Comparison of ENCODE assay signal across 9 cellular contexts in genomic region chrX:16839224-16839851, GRCh38. TPM values are rescaled to one million over a fixed set of nuclear protein-coding genes. Genes with fewer than 3 reads are reported as not detected.
DNase-seq lines count a peak whose midpoint lies in the region; ATAC-seq and TF ChIP-seq lines count a peak whose summit lies in the region.
"Had no signal": no experiment of that assay in that cellular context is flagged by ENCODE, and none has a peak within 500 bp of the region (broad histone marks: within the 10 kb centered on the region; RNA-seq: fewer than 3 reads in every experiment).

No MANE protein-coding gene starts in this region.

- BruUV-seq in A673 (replicated peaks; lab: Mats Ljungman, UMichigan): no TSS peak
- no TSS peak for BruUV-seq in PC-3 (replicated peaks; lab: Mats Ljungman, UMichigan)

- H3K4me1 ChIP-seq in A673 (ENCODE audit: insufficient read depth, low read length, poor library complexity, severe bottlenecking) (peaks cover 20% of the 10 kb centered on the region), muscle layer of duodenum (ENCODE audit: control insufficient read depth in 1 of 2, insufficient read depth in 2 of 2, low read length in 2 of 2) (peaks cover 0 to 2% of the 10 kb centered on the region in 2 donors), PC-3 (ENCODE audit: insufficient read depth, low read length) (0 out of 2 replicates have a peak, but pooled peaks cover 3% of the 10 kb centered on the region)

- H2AFZ ChIP-seq in PC-3 (ENCODE audit: low read length): no peak overlapping the region

- CTCF ChIA-PET in A673 (lab: Charles Lee): no interaction called here
- CTCF ChIA-PET in PC-3 (lab: Charles Lee): no interaction called here

- H3K9me2 ChIP-seq in PC-3 (replicated peaks; ENCODE audit: low read length): no peaks in the 10 kb centered on the region

- no peaks in the 10 kb centered on the region for H3K79me2 ChIP-seq in PC-3 (ENCODE audit: low read length)

- no peak overlapping the region for H3K4me2 ChIP-seq in PC-3 (ENCODE audit: low read length)

- H3K27me3 ChIP-seq in A673 (replicated peaks; ENCODE audit: insufficient read depth, low read depth, low read length, poor library complexity): no peaks in the 10 kb centered on the region
- H3K27me3 ChIP-seq in muscle layer of duodenum (ENCODE audit: low read depth, low read length): no peaks in the 10 kb centered on the region
- no peaks in the 10 kb centered on the region for H3K27me3 ChIP-seq in PC-3 (ENCODE audit: low read length)

- intact Hi-C loops in A673 (cut with micrococcal nuclease; ENCODE audit: unreplicated experiment): no loop called here
- intact Hi-C loops in PC-3 (cut with micrococcal nuclease): no loop called here

- ATAC-seq in PC-3 (no peak), GM18519 (IDR thresholded peaks at IDR 0.05; ENCODE audit: low FRiP score, unreplicated experiment) (no peak)

- TF ChIP-seq CTCF in A673 (conservative IDR thresholded peaks at IDR 0.05; ENCODE audit: low read depth, low read length) (no peak), PC-3 (conservative IDR thresholded peaks at IDR 0.05; ENCODE audit: low read depth, low read length) (no peak)

- POLR2A ChIA-PET in A673 (lab: Charles Lee; ENCODE audit: low non-redundant PET): interaction anchor here (1.2 kb wide), 1 partner anchor 9 kb away, joined by 4 read pairs; no protein-coding TSS in a partner anchor
- POLR2A ChIA-PET in PC-3 (lab: Charles Lee; ENCODE audit: unreplicated experiment): no interaction called here

- H3K27ac ChIP-seq in A673 (ENCODE audit: low read depth, low read length, poor library complexity, severe bottlenecking) (peak overlapping the region; percentile 69), angular gyrus (ENCODE audit: low read depth, low read length) (peak overlapping the region; percentile 62), muscle layer of duodenum (ENCODE audit: low read length) (peak overlapping the region; percentile 39), PC-3 (ENCODE audit: low read length) (no peak overlapping the region)

- no peak overlapping the region for H3K4me3 ChIP-seq in A673 (ENCODE audit: low read depth, low read length, poor library complexity, severe bottlenecking)
- no peak overlapping the region for H3K4me3 ChIP-seq in muscle layer of duodenum (ENCODE audit: low read depth in 1 of 2, low read length in 2 of 2)
- H3K4me3 ChIP-seq in PC-3 (ENCODE audit: low read length): no peak overlapping the region

- H3K9ac ChIP-seq in PC-3 (ENCODE audit: low read length): no peak overlapping the region

- no peaks in the 10 kb centered on the region for H4K20me1 ChIP-seq in PC-3 (ENCODE audit: low read length)

- no peaks in the 10 kb centered on the region for H3F3A ChIP-seq in PC-3 (ENCODE audit: low read length, unreplicated experiment)

- DNase-seq in A673 (ENCODE audit: low spot score) (no peak), HUDEP-2 (lab: John Stamatoyannopoulos, UW; ENCODE audit: unreplicated experiment in 76 of 76) (peak in 66 of 76 experiments; percentile 0 to 70 (median 28)), retina (no peak), PC-3 (no peak), occipital lobe (lab: John Stamatoyannopoulos, UW) (no peak)
- DNase-seq: NCI-H2081 had no signal

- H3K36me3 ChIP-seq in A673 (ENCODE audit: insufficient read depth, low read length, poor library complexity, severe bottlenecking) (peaks cover 13% of the 10 kb centered on the region), muscle layer of duodenum (ENCODE audit: control insufficient read depth in 1 of 2, insufficient read depth in 2 of 2, low read length in 2 of 2) (peaks cover 15 to 25% of the 10 kb centered on the region in 2 donors), PC-3 (ENCODE audit: low read depth, low read length) (peaks cover 47% of the 10 kb centered on the region)

- H3K9me3 ChIP-seq in A673 (ENCODE audit: low read depth, low read length, poor library complexity, severe bottlenecking) (no peaks in the 10 kb centered on the region), muscle layer of duodenum (ENCODE audit: control insufficient read depth in 1 of 2, low read length in 2 of 2) (no peaks in the 10 kb centered on the region), PC-3 (ENCODE audit: low read length) (no peaks in the 10 kb centered on the region)

RNA-seq across cellular contexts. Expression of gene RBBP7, which starts 30.8 kb away (rescaled TPM):
- 125 and 145 TPM in 2 replicates for total RNA-seq in A673 (2021)
- total RNA-seq in PC-3 (2014; rRNA removed): 153 and 155 TPM in 2 replicates
- total RNA-seq in occipital lobe: 60.8 TPM

RNA-seq across cellular contexts. Expression of gene TXLNG, which starts 53.1 kb away (rescaled TPM):
- total RNA-seq in A673 (2021) (23.7 and 25.7 TPM in 2 replicates), PC-3 (2014; rRNA removed) (17.1 and 18.9 TPM in 2 replicates), occipital lobe (13.1 TPM)

Comparison
In these comparisons a context has a peak if more than half of its experiments do, and no peak if none do; other contexts are left out.
1. DNase-seq: peak in HUDEP-2 (66 of 76); none in A673 (single experiment), retina (single experiment), PC-3 (single experiment) and occipital lobe (single experiment).